In the genomic region with DNA sequence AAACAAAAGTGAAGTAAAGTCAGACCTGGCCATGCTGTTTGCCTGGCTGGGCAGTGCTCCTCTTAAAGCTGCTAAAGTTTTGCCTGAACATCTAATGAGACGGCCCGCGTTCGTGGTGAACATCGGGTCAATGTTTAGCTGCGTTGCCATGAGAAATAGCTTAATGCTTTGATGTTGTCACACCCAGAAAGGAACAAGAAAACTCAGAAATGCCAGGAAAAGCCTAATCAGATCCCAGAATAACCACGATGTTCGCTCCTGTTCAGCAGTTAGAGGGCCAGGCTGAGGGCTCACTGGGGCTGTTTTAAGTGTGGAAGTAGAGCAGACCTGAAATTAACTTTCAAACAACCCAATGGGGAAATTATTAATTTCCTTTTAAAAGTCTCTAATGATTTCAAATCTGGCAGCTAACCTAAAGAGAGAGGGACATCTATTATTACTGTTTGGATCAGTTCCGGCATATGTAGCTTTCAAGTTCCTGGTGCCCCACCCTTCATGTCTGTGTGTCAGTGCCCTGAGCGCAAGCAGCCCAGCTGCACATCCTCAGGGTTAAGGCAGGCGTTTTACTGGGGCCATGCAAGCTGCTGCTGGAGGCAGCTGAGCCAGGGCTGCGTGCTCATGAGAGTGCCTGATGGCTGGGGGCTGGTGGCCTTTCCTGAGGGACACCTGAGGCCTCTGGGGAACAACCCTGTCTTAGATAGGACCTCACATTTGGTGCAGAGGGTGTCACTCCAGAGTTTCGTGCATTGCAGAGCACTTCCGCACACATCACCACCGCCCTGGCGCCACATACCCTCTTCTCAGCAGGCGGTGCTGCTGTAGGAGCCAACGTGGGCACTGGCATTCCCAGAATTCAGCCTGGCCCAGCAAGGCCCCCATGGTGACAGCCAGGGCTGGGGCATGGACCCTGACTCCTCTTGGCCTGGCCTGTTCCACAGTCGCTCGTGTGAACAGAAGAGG, we compare ENCODE assay signal across 18 cellular contexts.
"Had no signal": no experiment of that assay in that cellular context is flagged by ENCODE, and none has a peak within 500 bp of the region (broad histone marks: within the 10 kb centered on the region; RNA-seq: fewer than 3 reads in every experiment).

No MANE protein-coding gene starts in this region.

- H3K9me3 ChIP-seq: body of pancreas, tibial nerve had no signal

- H3K4me3 Mint-ChIP-seq: activated CD4-positive, alpha-beta T cell treated with anti-CD3 and anti-CD28 coated beads for 36 hours; activated CD8-positive, alpha-beta T cell treated with anti-CD3 and anti-CD28 coated beads for 36 hours; activated naive CD4-positive, alpha-beta T cell treated with anti-CD3 and anti-CD28 coated beads, Interleukin-2, amount 50 U/mL, for 24 hours; activated T-cell treated with anti-CD3 and anti-CD28 coated beads, Interleukin-2, amount 50 U/mL, for 4 hours; immature natural killer cell; memory B cell; nephron; stimulated activated effector memory CD8-positive, alpha-beta T cell treated with anti-CD3 and anti-CD28 coated beads, Interleukin-12 subunit alpha, Interleukin-12 subunit beta, amount 100 ng/mL, for 72 hours; T-helper 17 cell had no signal

- H3K9me3 Mint-ChIP-seq: activated CD8-positive, alpha-beta T cell treated with anti-CD3 and anti-CD28 coated beads for 36 hours; activated naive CD4-positive, alpha-beta T cell treated with anti-CD3 and anti-CD28 coated beads, Interleukin-2, amount 50 U/mL, for 24 hours; activated T-cell treated with anti-CD3 and anti-CD28 coated beads, Interleukin-2, amount 50 U/mL, for 4 hours; immature natural killer cell; memory B cell; nephron; stimulated activated effector memory CD8-positive, alpha-beta T cell treated with anti-CD3 and anti-CD28 coated beads, Interleukin-12 subunit alpha, Interleukin-12 subunit beta, amount 100 ng/mL, for 72 hours had no signal

- ATAC-seq: activated CD4-positive, alpha-beta T cell treated with anti-CD3 and anti-CD28 coated beads for 36 hours; activated CD8-positive, alpha-beta T cell treated with anti-CD3 and anti-CD28 coated beads for 36 hours; activated T-cell treated with anti-CD3 and anti-CD28 coated beads, Interleukin-2, amount 50 U/mL, for 4 hours; body of pancreas; left lobe of liver; stimulated activated effector memory CD8-positive, alpha-beta T cell treated with anti-CD3 and anti-CD28 coated beads, Interleukin-12 subunit alpha, Interleukin-12 subunit beta, amount 100 ng/mL, for 72 hours; T-helper 17 cell had no signal

- H3K36me3 Mint-ChIP-seq: activated naive CD4-positive, alpha-beta T cell treated with anti-CD3 and anti-CD28 coated beads, Interleukin-2, amount 50 U/mL, for 24 hours; immature natural killer cell; stimulated activated effector memory CD8-positive, alpha-beta T cell treated with anti-CD3 and anti-CD28 coated beads, Interleukin-12 subunit alpha, Interleukin-12 subunit beta, amount 100 ng/mL, for 72 hours had no signal

- DNase-seq: activated CD4-positive, alpha-beta T cell treated with anti-CD3 and anti-CD28 coated beads for 36 hours; activated CD8-positive, alpha-beta T cell treated with anti-CD3 and anti-CD28 coated beads for 36 hours; activated effector memory CD4-positive, alpha-beta T cell treated with anti-CD3 and anti-CD28 coated beads, Interleukin-2, amount 50 U/mL, for 16 hours; activated T-cell treated with anti-CD3 and anti-CD28 coated beads, Interleukin-2, amount 50 U/mL, for 4 hours; body of pancreas; caudate nucleus; effector CD8-positive, alpha-beta T cell; immature natural killer cell; T-helper 17 cell had no signal

- H3K27me3 ChIP-seq: body of pancreas, tibial nerve had no signal

- H3K4me1 Mint-ChIP-seq: activated CD4-positive, alpha-beta T cell treated with anti-CD3 and anti-CD28 coated beads for 36 hours; activated naive CD4-positive, alpha-beta T cell treated with anti-CD3 and anti-CD28 coated beads, Interleukin-2, amount 50 U/mL, for 24 hours; immature natural killer cell; nephron; stimulated activated effector memory CD8-positive, alpha-beta T cell treated with anti-CD3 and anti-CD28 coated beads, Interleukin-12 subunit alpha, Interleukin-12 subunit beta, amount 100 ng/mL, for 72 hours; T-helper 17 cell had no signal

- H3K4me3 ChIP-seq: body of pancreas, tibial nerve had no signal

- H3K27me3 Mint-ChIP-seq: memory B cell had no signal

- FAIRE-seq: colon, endothelial cell of umbilical vein, frontal cortex had no signal

- H3K27ac Mint-ChIP-seq: activated CD4-positive, alpha-beta T cell treated with anti-CD3 and anti-CD28 coated beads for 36 hours; activated CD8-positive, alpha-beta T cell treated with anti-CD3 and anti-CD28 coated beads for 36 hours; activated naive CD4-positive, alpha-beta T cell treated with anti-CD3 and anti-CD28 coated beads, Interleukin-2, amount 50 U/mL, for 24 hours; immature natural killer cell; memory B cell; stimulated activated effector memory CD8-positive, alpha-beta T cell treated with anti-CD3 and anti-CD28 coated beads, Interleukin-12 subunit alpha, Interleukin-12 subunit beta, amount 100 ng/mL, for 72 hours; T-helper 17 cell had no signal

- H3K27ac ChIP-seq: body of pancreas, tibial nerve had no signal

- H3K4me1 ChIP-seq: body of pancreas had no signal
